8 cellular contexts compared by ENCODE assay signal in genomic region chr16:70800798-70801480, GRCh38. TPM values are rescaled to one million over a fixed set of nuclear protein-coding genes. Genes with fewer than 3 reads are reported as not detected.
DNase-seq lines count a peak whose midpoint lies in the region; ATAC-seq and TF ChIP-seq lines count a peak whose summit lies in the region.

VAC14 (minus strand) TSS chr16:70801158; CDS start chr16:70800900, 258 bp downstream.

- H3K4me3 ChIP-seq in epithelial cell of proximal tubule (ENCODE audit: low read depth, low read length): peak within 1 kb of the TSS; percentile 97

- no peak for TF ChIP-seq EP300 in Ishikawa (IDR thresholded peaks at IDR 0.05; ENCODE audit: borderline replicate concordance)

- TF ChIP-seq CTCF in epithelial cell of proximal tubule (conservative IDR thresholded peaks at IDR 0.05; ENCODE audit: low read depth, low read length): no peak

- peak; percentile 96 for ATAC-seq in GM21576 (IDR thresholded peaks at IDR 0.05; ENCODE audit: unreplicated experiment)

- TF ChIP-seq RAD21 in Ishikawa (IDR thresholded peaks at IDR 0.05; ENCODE audit: low read depth): no peak

- peak; percentile 87 for DNase-seq in DMS114 treated with DMSO at 0.1 percent for 48 hours (lab: John Stamatoyannopoulos, UW; ENCODE audit: unreplicated experiment)
- DNase-seq in OCI-M2 (lab: John Stamatoyannopoulos, UW; ENCODE audit: unreplicated experiment): peak; percentile 20
- DNase-seq in activated T-cell treated with anti-CD3 and anti-CD28 coated beads for 4 hours: peak; percentile 98
- DNase-seq in epithelial cell of proximal tubule (ENCODE audit: low read depth): peak; percentile 38
- peak; percentile 94 for DNase-seq in mucosa of gallbladder (ENCODE audit: low spot score)
- DNase-seq in stimulated activated CD8-positive, alpha-beta memory T cell treated with anti-CD3 and anti-CD28 coated beads, Interleukin-4, amount 100 ng/mL, for 4 hours (ENCODE audit: low read depth in 2 of 2, low spot score in 1 of 2): peak; percentile 92 to 96

TF ChIP-seq in Ishikawa, 13 proteins besides CTCF, POLR2A, EP300 and RAD21:
- no peak for TF ChIP-seq REST (IDR thresholded peaks at IDR 0.05; ENCODE audit: low read depth)
- TF ChIP-seq NFIC (IDR thresholded peaks at IDR 0.05): no peak
- peak; percentile 96 for TF ChIP-seq MAX (IDR thresholded peaks at IDR 0.05)
- no peak for TF ChIP-seq CEBPB (IDR thresholded peaks at IDR 0.05)
- no peak for TF ChIP-seq FOXM1 (IDR thresholded peaks at IDR 0.05; ENCODE audit: borderline replicate concordance, low read depth)
- 0 out of 2 replicates have a peak, but pooled peaks have one; percentile 45 for TF ChIP-seq EGR1 (IDR thresholded peaks at IDR 0.05)
- peak; percentile 98 for TF ChIP-seq USF1 (IDR thresholded peaks at IDR 0.05)
- TF ChIP-seq TCF12 (IDR thresholded peaks at IDR 0.05; ENCODE audit: low read depth): no peak
- peak; percentile 98 for TF ChIP-seq YY1 (IDR thresholded peaks at IDR 0.05; ENCODE audit: low read depth)
- TF ChIP-seq TAF1 (IDR thresholded peaks at IDR 0.05; ENCODE audit: low read depth): peak; percentile 71
- no peak for TF ChIP-seq TEAD4 (IDR thresholded peaks at IDR 0.05)
- no peak for TF ChIP-seq CREB1 (IDR thresholded peaks at IDR 0.05; ENCODE audit: low read depth)
- TF ChIP-seq ZBTB7A (IDR thresholded peaks at IDR 0.05; ENCODE audit: low read depth): no peak

RNA-seq across cellular contexts. Expression of gene VAC14, which starts in this region (rescaled TPM):
- total RNA-seq in epithelial cell of proximal tubule (32.5 and 50.0 TPM in 2 replicates), mucosa of gallbladder (32.6 TPM)

Comparison
In these comparisons a context has a peak if more than half of its experiments do, and no peak if none do; other contexts are left out.
1. Peak in every context shown above with its lines: DNase-seq, ATAC-seq and H3K4me3 ChIP-seq.
2. DNase-seq: peak in every context shown above with its lines; median percentile 98 in activated T-cell treated with anti-CD3 and anti-CD28 coated beads for 4 hours; 94 in mucosa of gallbladder; 94 in stimulated activated CD8-positive, alpha-beta memory T cell treated with anti-CD3 and anti-CD28 coated beads, Interleukin-4, amount 100 ng/mL, for 4 hours; 87 in DMS114 treated with DMSO at 0.1 percent for 48 hours; 38 in epithelial cell of proximal tubule; 20 in OCI-M2.